19 cellular contexts compared by ENCODE assay signal in the genomic region with DNA sequence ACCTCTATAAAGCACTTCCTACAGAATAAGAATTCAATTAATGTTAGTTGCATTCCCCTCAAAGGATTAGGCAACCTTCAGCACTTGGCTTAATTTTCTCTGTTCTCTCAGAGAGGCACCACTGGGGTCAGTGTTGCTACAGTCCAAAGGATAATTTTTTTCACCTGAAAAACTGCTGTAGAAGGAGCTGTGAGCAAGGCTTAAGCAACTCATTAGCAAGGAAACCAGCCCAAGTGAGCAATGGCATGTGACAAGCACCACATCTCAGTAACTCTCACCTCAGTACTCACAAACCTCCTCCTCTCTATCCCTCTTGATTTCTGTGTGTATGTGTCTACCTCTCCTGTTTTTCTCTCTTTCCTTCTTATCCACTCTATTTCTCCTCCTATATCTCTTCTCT.
"Had no signal": no experiment of that assay in that cellular context is flagged by ENCODE, and none has a peak within 500 bp of the region (broad histone marks: within the 10 kb centered on the region; RNA-seq: fewer than 3 reads in every experiment).

No MANE protein-coding gene starts in this region.

- H3K27ac ChIP-seq: brain microvascular endothelial cell, esophagus squamous epithelium, prostate gland, testis had no signal

- ATAC-seq: activated CD8-positive, alpha-beta memory T cell treated with anti-CD3 and anti-CD28 coated beads, Interleukin-2, amount 10 ng/mL, durations not matched to agents 7 days and 5 days; left ventricle myocardium superior; sciatic nerve; stimulated activated memory B cell treated with anti-CD40 and anti-IgM and Interleukin-4, amounts not matched to agents 10 μg/mL and 1 μg/mL and 100 μg/mL, for 72 hours had no signal

- DNase-seq: activated CD4-positive, alpha-beta memory T cell treated with anti-CD3 and anti-CD28 coated beads, Interleukin-2, amount 10 ng/mL, durations not matched to agents 7 days and 5 days; activated CD4-positive, alpha-beta T cell treated with anti-CD3 and anti-CD28 coated beads for 48 hours; activated CD4-positive, CD25-positive, alpha-beta regulatory T cell; activated CD8-positive, alpha-beta memory T cell treated with anti-CD3 and anti-CD28 coated beads, Interleukin-2, amount 10 ng/mL, durations not matched to agents 7 days and 5 days; activated naive CD4-positive, alpha-beta T cell treated with Interleukin-2 at 50 U/mL for 16 hours; activated T-cell treated with anti-CD3 and anti-CD28 coated beads, Interleukin-2, amount 50 U/mL, for 1 hour; anterior cingulate cortex; brain microvascular endothelial cell; esophagus squamous epithelium; left ventricle myocardium superior; stimulated activated CD4-positive, alpha-beta T cell treated with anti-CD3 and anti-CD28 coated beads, Interleukin-4, amount 100 ng/mL, for 1 hour; T-helper 1 cell; T-helper 9 cell; testis had no signal

- H3K36me3 ChIP-seq: brain microvascular endothelial cell, esophagus squamous epithelium, prostate gland had no signal

- H3K27me3 ChIP-seq: brain microvascular endothelial cell, esophagus squamous epithelium, testis had no signal

- H3K4me3 ChIP-seq: coronary artery, esophagus squamous epithelium, prostate gland, smooth muscle cell, testis had no signal

- H3K9me3 ChIP-seq: esophagus squamous epithelium, prostate gland, testis had no signal

- H3K4me1 ChIP-seq: prostate gland, testis had no signal
